Comparison of ENCODE assay signal across 30 cellular contexts in the genomic region with DNA sequence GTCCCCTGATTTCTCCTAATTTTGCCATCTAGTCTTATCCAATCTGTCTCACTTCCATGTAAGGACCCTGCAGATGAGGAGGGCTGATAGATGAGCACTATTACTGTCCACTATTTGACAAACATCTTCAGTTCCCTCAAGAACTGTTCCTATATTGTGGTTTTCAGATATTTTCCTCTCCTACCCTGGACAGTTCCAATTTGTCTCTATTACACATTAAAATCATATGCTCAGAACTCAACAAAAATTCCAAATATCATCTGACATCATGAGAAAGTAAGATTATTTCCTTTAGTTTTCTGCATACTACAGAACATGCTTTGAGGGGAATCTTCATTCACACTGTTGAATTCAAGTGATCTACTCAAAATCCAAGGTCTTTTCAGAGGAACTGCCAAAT.
"Had no signal": no experiment of that assay in that cellular context is flagged by ENCODE, and none has a peak within 500 bp of the region (broad histone marks: within the 10 kb centered on the region; RNA-seq: fewer than 3 reads in every experiment).

No MANE protein-coding gene starts in this region.

- H3K4me1 ChIP-seq: adrenal gland, ascending aorta, breast epithelium had no signal

- ATAC-seq: activated naive CD4-positive, alpha-beta T cell treated with anti-CD3 and anti-CD28 coated beads, Interleukin-2, amount 50 U/mL, for 72 hours; activated naive CD8-positive, alpha-beta T cell treated with anti-CD3 and anti-CD28 coated beads, Interleukin-2, amount 50 U/mL, for 24 hours; activated T-cell treated with anti-CD3 and anti-CD28 coated beads, Interleukin-2, amount 50 U/mL, for 4 hours; activated T-cell treated with anti-CD3 and anti-CD28 coated beads, Interleukin-2, amount 50 U/mL, for 72 hours; activated T-helper 17 cell treated with anti-CD3 and anti-CD28 coated beads, Interleukin-2, amount 50 U/mL, for 72 hours; body of pancreas had no signal

- H3K36me3 ChIP-seq: adrenal gland, ascending aorta, brain microvascular endothelial cell, breast epithelium, cardiac muscle cell had no signal

- H3K9me3 ChIP-seq: adrenal gland, ascending aorta, body of pancreas, breast epithelium had no signal

- DNase-seq: activated effector memory CD4-positive, alpha-beta T cell treated with anti-CD3 and anti-CD28 coated beads, Interleukin-2, amount 50 U/mL, for 16 hours; activated effector memory CD4-positive, alpha-beta T cell treated with Interleukin-2 at 50 U/mL for 16 hours; activated gamma-delta T cell; activated gamma-delta T cell treated with Interleukin-2 at 50 U/mL for 16 hours; activated naive CD4-positive, alpha-beta T cell; activated naive CD4-positive, alpha-beta T cell treated with anti-CD3 and anti-CD28 coated beads for 36 hours; activated naive CD4-positive, alpha-beta T cell treated with anti-CD3 and anti-CD28 coated beads, Interleukin-2, amount 10 ng/mL, durations not matched to agents 7 days and 5 days; activated naive CD4-positive, alpha-beta T cell treated with anti-CD3 and anti-CD28 coated beads, Interleukin-2, amount 50 U/mL, for 16 hours; activated naive CD4-positive, alpha-beta T cell treated with Interleukin-2 at 50 U/mL for 16 hours; activated naive CD8-positive, alpha-beta T cell treated with anti-CD3 and anti-CD28 coated beads for 36 hours; activated naive CD8-positive, alpha-beta T cell treated with anti-CD3 and anti-CD28 coated beads, Interleukin-2, amount 10 ng/mL, durations not matched to agents 7 days and 5 days; activated naive CD8-positive, alpha-beta T cell treated with anti-CD3 and anti-CD28 coated beads, Interleukin-2, amount 50 U/mL, for 24 hours; activated T-cell treated with anti-CD3 and anti-CD28 coated beads, Interleukin-2, amount 50 U/mL, for 4 hours; activated T-cell treated with anti-CD3 and anti-CD28 coated beads, Interleukin-2, amount 50 U/mL, for 48 hours; activated T-cell treated with anti-CD3 and anti-CD28 coated beads, Interleukin-2, amount 50 U/mL, for 72 hours; adrenal gland; amniotic stem cell; amygdala; anterior cingulate cortex; aorta; body of pancreas; brain microvascular endothelial cell; caudate nucleus; central memory CD4-positive, alpha-beta T cell; cerebellar nuclear complex had no signal

- H3K4me3 ChIP-seq: adrenal gland, ascending aorta, body of pancreas, breast epithelium, cardiac muscle cell had no signal

- H3K27ac ChIP-seq: adrenal gland, ascending aorta, body of pancreas, brain microvascular endothelial cell, breast epithelium, cardiac muscle cell had no signal
